Comparison of ENCODE assay signal across 9 cellular contexts in the genomic region with DNA sequence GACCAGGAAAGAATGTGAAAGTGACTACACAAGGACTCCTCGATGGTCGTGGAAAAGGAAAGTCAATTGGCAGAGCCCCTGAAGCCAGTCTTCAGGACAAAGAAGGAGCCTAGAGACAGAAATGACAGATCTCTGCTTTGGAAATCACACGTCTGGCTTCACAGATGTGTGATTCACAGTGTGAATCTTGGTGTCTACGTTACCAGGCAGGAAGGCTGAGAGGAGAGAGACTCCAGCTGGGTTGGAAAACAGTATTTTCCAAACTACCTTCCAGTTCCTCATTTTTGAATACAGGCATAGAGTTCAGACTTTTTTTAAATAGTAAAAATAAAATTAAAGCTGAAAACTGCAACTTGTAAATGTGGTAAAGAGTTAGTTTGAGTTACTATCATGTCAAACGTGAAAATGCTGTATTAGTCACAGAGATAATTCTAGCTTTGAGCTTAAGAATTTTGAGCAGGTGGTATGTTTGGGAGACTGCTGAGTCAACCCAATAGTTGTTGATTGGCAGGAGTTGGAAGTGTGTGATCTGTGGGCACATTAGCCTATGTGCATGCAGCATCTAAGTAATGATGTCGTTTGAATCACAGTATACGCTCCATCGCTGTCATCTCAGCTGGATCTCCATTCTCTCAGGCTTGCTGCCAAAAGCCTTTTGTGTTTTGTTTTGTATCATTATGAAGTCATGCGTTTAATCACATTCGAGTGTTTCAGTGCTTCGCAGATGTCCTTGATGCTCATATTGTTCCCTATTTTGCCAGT. TPM values are rescaled to one million over a fixed set of nuclear protein-coding genes. Genes with fewer than 3 reads are reported as not detected.
DNase-seq lines count a peak whose midpoint lies in the region; ATAC-seq and TF ChIP-seq lines count a peak whose summit lies in the region.
"Had no signal": no experiment of that assay in that cellular context is flagged by ENCODE, and none has a peak within 500 bp of the region (broad histone marks: within the 10 kb centered on the region; RNA-seq: fewer than 3 reads in every experiment).

No MANE protein-coding gene starts in this region.

- H3K79me1 ChIP-seq in neuronal stem cell (ENCODE audit: low read depth, low read length) = no peaks in the 10 kb centered on the region

- no peak overlapping the region for H3K27ac Mint-ChIP-seq in activated T-cell treated with anti-CD3 and anti-CD28 coated beads, Interleukin-2, amount 50 U/mL, for 72 hours
- no peak overlapping the region for H3K27ac Mint-ChIP-seq in activated CD8-positive, alpha-beta T cell treated with anti-CD3 and anti-CD28 coated beads, Interleukin-2, amount 10 ng/mL, durations not matched to agents 7 days and 5 days

- H2BK5ac ChIP-seq in neuronal stem cell (ENCODE audit: low read length) = no peak overlapping the region

- H3K4me1 Mint-ChIP-seq in activated T-cell treated with anti-CD3 and anti-CD28 coated beads, Interleukin-2, amount 50 U/mL, for 72 hours (ENCODE audit: low read depth) = peaks cover 30% of the 10 kb centered on the region
- peaks cover 74% of the 10 kb centered on the region for H3K4me1 Mint-ChIP-seq in activated CD8-positive, alpha-beta T cell treated with anti-CD3 and anti-CD28 coated beads, Interleukin-2, amount 10 ng/mL, durations not matched to agents 7 days and 5 days (ENCODE audit: low read depth)

- no peaks in the 10 kb centered on the region for H3K36me3 ChIP-seq in neuronal stem cell (replicated peaks in 1 of 2; ENCODE audit: control insufficient read depth in 2 of 2, insufficient read depth in 2 of 2, low read length in 2 of 2)
- H3K36me3 ChIP-seq: upper lobe of left lung had no signal

- no peak overlapping the region for H3K4me2 ChIP-seq in neuronal stem cell (ENCODE audit: insufficient read depth, low read length, poor library complexity, severe bottlenecking)

- TF ChIP-seq CTCF in RWPE1 (conservative IDR thresholded peaks at IDR 0.05; ENCODE audit: low read depth) = no peak

- no peak overlapping the region for H3K23ac ChIP-seq in neuronal stem cell (ENCODE audit: low read depth, low read length, poor library complexity)

- no peak overlapping the region for H2AK5ac ChIP-seq in neuronal stem cell (ENCODE audit: low read depth, low read length)

- H3K27me3 ChIP-seq in neuronal stem cell (ENCODE audit: control insufficient read depth in 3 of 3, insufficient read depth in 3 of 3, low read depth in 1 of 3, low read length in 3 of 3) = peaks cover 0 to 13% (median 0%) of the 10 kb centered on the region in 3 experiments
- H3K27me3 ChIP-seq: upper lobe of left lung had no signal

- H3K9me3 Mint-ChIP-seq in activated T-cell treated with anti-CD3 and anti-CD28 coated beads, Interleukin-2, amount 50 U/mL, for 72 hours = no peaks in the 10 kb centered on the region
- H3K9me3 Mint-ChIP-seq in activated CD8-positive, alpha-beta T cell treated with anti-CD3 and anti-CD28 coated beads, Interleukin-2, amount 10 ng/mL, durations not matched to agents 7 days and 5 days (ENCODE audit: insufficient read depth) = no peaks in the 10 kb centered on the region

- DNase-seq in activated T-cell treated with anti-CD3 and anti-CD28 coated beads, Interleukin-2, amount 50 U/mL, for 72 hours = peak; percentile 45
- DNase-seq in activated T-cell treated with anti-CD3 and anti-CD28 coated beads, Interleukin-2, amount 50 U/mL, for 1 hour = no peak
- no peak for DNase-seq in activated CD8-positive, alpha-beta T cell treated with anti-CD3 and anti-CD28 coated beads, Interleukin-2, amount 10 ng/mL, durations not matched to agents 7 days and 5 days
- DNase-seq in neuronal stem cell (ENCODE audit: low spot score) = peak; percentile 30
- DNase-seq in cerebellum (ENCODE audit: low spot score) = no peak
- no peak for DNase-seq in NK-92 (lab: John Stamatoyannopoulos, UW; ENCODE audit: unreplicated experiment)
- no peak for DNase-seq in RWPE1 (ENCODE audit: low spot score)
- DNase-seq: upper lobe of left lung had no signal

- no peak overlapping the region for H3K14ac ChIP-seq in neuronal stem cell (ENCODE audit: low read length)

- peaks cover 0 to 3% of the 10 kb centered on the region in 2 donors for H3K9me3 ChIP-seq in neuronal stem cell (replicated peaks in 1 of 2; ENCODE audit: control insufficient read depth in 2 of 2, insufficient read depth in 1 of 2, low read depth in 1 of 2, low read length in 2 of 2)
- H3K9me3 ChIP-seq: upper lobe of left lung had no signal

- WGBS in neuronal stem cell (ENCODE audit: extremely low coverage in 2 of 2, insufficient read length in 2 of 2, insufficient replicate concordance in 1 of 2), 2 donors = no CpG with 5 or more reads among the region's 11 CpGs

- no peak overlapping the region for H4K91ac ChIP-seq in neuronal stem cell (ENCODE audit: low read depth, low read length, poor library complexity)

- no peak overlapping the region for H3K9ac ChIP-seq in neuronal stem cell (ENCODE audit: low read depth, low read length, poor library complexity)

- no peak overlapping the region for H3K27ac ChIP-seq in neuronal stem cell (replicated peaks; ENCODE audit: low read length)
- no peak overlapping the region for H3K27ac ChIP-seq in RWPE1

- H2BK120ac ChIP-seq in neuronal stem cell (ENCODE audit: low read depth, low read length) = no peak overlapping the region

- H3K18ac ChIP-seq in neuronal stem cell (ENCODE audit: low read length) = no peak overlapping the region

- CTCF ChIA-PET in activated CD8-positive, alpha-beta T cell treated with anti-CD3 and anti-CD28 coated beads, Interleukin-2, amount 10 ng/mL, durations not matched to agents 7 days and 5 days (lab: Charles Lee) = interaction anchor here (0.6 to 3.4 kb wide), 8 partner anchors 8 to 281 kb away, joined by 3 to 20 read pairs (median 6); no protein-coding TSS in a partner anchor
- CTCF ChIA-PET in RWPE1 (lab: Yijun Ruan, JAX) = no interaction called here

- TF ChIP-seq RAD21 in Ishikawa (IDR thresholded peaks at IDR 0.05; ENCODE audit: low read depth) = no peak

- H3K27me3 Mint-ChIP-seq in activated T-cell treated with anti-CD3 and anti-CD28 coated beads, Interleukin-2, amount 50 U/mL, for 72 hours (ENCODE audit: low read depth) = peaks cover 67% of the 10 kb centered on the region
- peaks cover 2% of the 10 kb centered on the region for H3K27me3 Mint-ChIP-seq in activated CD8-positive, alpha-beta T cell treated with anti-CD3 and anti-CD28 coated beads, Interleukin-2, amount 10 ng/mL, durations not matched to agents 7 days and 5 days (ENCODE audit: low read depth)

- peak overlapping the region in 1 of 2 donors; percentile 13 for H3K4me3 Mint-ChIP-seq in activated T-cell treated with anti-CD3 and anti-CD28 coated beads, Interleukin-2, amount 50 U/mL, for 72 hours
- H3K4me3 Mint-ChIP-seq in activated CD8-positive, alpha-beta T cell treated with anti-CD3 and anti-CD28 coated beads, Interleukin-2, amount 10 ng/mL, durations not matched to agents 7 days and 5 days = no peak overlapping the region

- peaks cover 0 to 2% of the 10 kb centered on the region in 2 donors for H3K36me3 Mint-ChIP-seq in activated T-cell treated with anti-CD3 and anti-CD28 coated beads, Interleukin-2, amount 50 U/mL, for 72 hours (ENCODE audit: insufficient read depth in 2 of 2)
- H3K36me3 Mint-ChIP-seq in activated CD8-positive, alpha-beta T cell treated with anti-CD3 and anti-CD28 coated beads, Interleukin-2, amount 10 ng/mL, durations not matched to agents 7 days and 5 days (ENCODE audit: low read depth) = peaks cover 70% of the 10 kb centered on the region

- H2BK15ac ChIP-seq in neuronal stem cell (ENCODE audit: low read length) = no peak overlapping the region

- H2BK12ac ChIP-seq in neuronal stem cell (ENCODE audit: low read length) = no peak overlapping the region

- H3K4ac ChIP-seq in neuronal stem cell (ENCODE audit: low read length) = no peak overlapping the region

- peaks cover 0 to 8% of the 10 kb centered on the region in 2 donors for H3K4me1 ChIP-seq in neuronal stem cell (ENCODE audit: control insufficient read depth in 2 of 2, insufficient read depth in 1 of 2, low read depth in 1 of 2, low read length in 2 of 2)

- ATAC-seq in activated T-cell treated with anti-CD3 and anti-CD28 coated beads, Interleukin-2, amount 50 U/mL, for 72 hours (replicated peaks in 1 of 2) = peak; percentile 92
- peak; percentile 43 for ATAC-seq in activated CD8-positive, alpha-beta T cell treated with anti-CD3 and anti-CD28 coated beads, Interleukin-2, amount 10 ng/mL, durations not matched to agents 7 days and 5 days

- POLR2A ChIA-PET in activated CD8-positive, alpha-beta T cell treated with anti-CD3 and anti-CD28 coated beads, Interleukin-2, amount 10 ng/mL, durations not matched to agents 7 days and 5 days (lab: Charles Lee) = interaction anchor here (0.9 to 2.3 kb wide), 3 partner anchors 10 to 60 kb away, joined by 3 to 13 read pairs (median 3); partner anchors contain the start of gene CCR5
- POLR2A ChIA-PET in RWPE1 (lab: Yijun Ruan, JAX; ENCODE audit: low non-redundant PET) = no interaction called here

- no peak overlapping the region for H3K4me3 ChIP-seq in neuronal stem cell (ENCODE audit: low read length in 2 of 2)
- H3K4me3 ChIP-seq: upper lobe of left lung had no signal

- H4K8ac ChIP-seq in neuronal stem cell (ENCODE audit: low read depth, low read length) = no peak overlapping the region

- H2AFZ ChIP-seq in neuronal stem cell (ENCODE audit: low read length) = no peak overlapping the region

- TF ChIP-seq EP300 in Ishikawa (IDR thresholded peaks at IDR 0.05; ENCODE audit: borderline replicate concordance) = no peak

RNA-seq across cellular contexts. Expression of gene CCR2, which starts 6.0 kb away (rescaled TPM):
- under 1 TPM in 1 of 2 donors, not detected in 1; 0.46 TPM for total RNA-seq in activated T-cell treated with anti-CD3 and anti-CD28 coated beads, Interleukin-2, amount 50 U/mL, for 72 hours
- total RNA-seq in activated CD8-positive, alpha-beta T cell treated with anti-CD3 and anti-CD28 coated beads, Interleukin-2, amount 10 ng/mL, durations not matched to agents 7 days and 5 days = 10 to 100 TPM; 70.8 to 70.9 TPM
- polyA plus RNA-seq in neuronal stem cell (2013, experiment 1 of 2) = not detected
- not detected for polyA plus RNA-seq in neuronal stem cell (2013, experiment 2 of 2)
- total RNA-seq in cerebellum = 0.45 TPM

RNA-seq across cellular contexts. Expression of gene CCR5, which starts 10.8 kb away (rescaled TPM):
- 1 to 10 TPM in 1 of 2 donors, under 1 TPM in 1; 0.29 to 1.4 TPM for total RNA-seq in activated T-cell treated with anti-CD3 and anti-CD28 coated beads, Interleukin-2, amount 50 U/mL, for 72 hours
- 10 to 100 TPM; 38.4 to 38.8 TPM for total RNA-seq in activated CD8-positive, alpha-beta T cell treated with anti-CD3 and anti-CD28 coated beads, Interleukin-2, amount 10 ng/mL, durations not matched to agents 7 days and 5 days
- not detected for polyA plus RNA-seq in neuronal stem cell (2013, experiment 1 of 2)
- polyA plus RNA-seq in neuronal stem cell (2013, experiment 2 of 2) = not detected
- total RNA-seq in cerebellum = not detected

RNA-seq across cellular contexts. Expression of gene CCRL2, which starts 47.1 kb away (rescaled TPM):
- 1 to 10 TPM; 2.5 to 3.2 TPM for total RNA-seq in activated T-cell treated with anti-CD3 and anti-CD28 coated beads, Interleukin-2, amount 50 U/mL, for 72 hours
- total RNA-seq in activated CD8-positive, alpha-beta T cell treated with anti-CD3 and anti-CD28 coated beads, Interleukin-2, amount 10 ng/mL, durations not matched to agents 7 days and 5 days = 10 to 100 TPM; 10.1 to 11.2 TPM
- polyA plus RNA-seq in neuronal stem cell (2013, experiment 1 of 2) = not detected
- polyA plus RNA-seq in neuronal stem cell (2013, experiment 2 of 2) = not detected
- total RNA-seq in cerebellum = 0.36 TPM

Comparison
In these comparisons a context has a peak if more than half of its experiments do, and no peak if none do; other contexts are left out.
1. DNase-seq: peak in activated T-cell treated with anti-CD3 and anti-CD28 coated beads, Interleukin-2, amount 50 U/mL, for 72 hours (2 of 2) and neuronal stem cell (single experiment); none in activated T-cell treated with anti-CD3 and anti-CD28 coated beads, Interleukin-2, amount 50 U/mL, for 1 hour (single experiment), activated CD8-positive, alpha-beta T cell treated with anti-CD3 and anti-CD28 coated beads, Interleukin-2, amount 10 ng/mL, durations not matched to agents 7 days and 5 days (single experiment), cerebellum (single experiment), NK-92 (single experiment) and RWPE1 (single experiment).
2. RNA of gene CCR2, which starts 6.0 kb away (total RNA-seq): 70.8 to 70.9 TPM in activated CD8-positive, alpha-beta T cell treated with anti-CD3 and anti-CD28 coated beads, Interleukin-2, amount 10 ng/mL, durations not matched to agents 7 days and 5 days; 0.46 TPM in activated T-cell treated with anti-CD3 and anti-CD28 coated beads, Interleukin-2, amount 50 U/mL, for 72 hours and 0.45 TPM in cerebellum (single experiment); every median in the first group is over 10 times any median in the second.
3. RNA of gene CCR5, which starts 10.8 kb away (total RNA-seq): 38.4 to 38.8 TPM in activated CD8-positive, alpha-beta T cell treated with anti-CD3 and anti-CD28 coated beads, Interleukin-2, amount 10 ng/mL, durations not matched to agents 7 days and 5 days; 0.29 to 1.4 TPM in activated T-cell treated with anti-CD3 and anti-CD28 coated beads, Interleukin-2, amount 50 U/mL, for 72 hours and not detected in cerebellum (single experiment); every median in the first group is over 10 times any median in the second.